ENCODE assay signal across 23 cellular contexts in the genomic region with DNA sequence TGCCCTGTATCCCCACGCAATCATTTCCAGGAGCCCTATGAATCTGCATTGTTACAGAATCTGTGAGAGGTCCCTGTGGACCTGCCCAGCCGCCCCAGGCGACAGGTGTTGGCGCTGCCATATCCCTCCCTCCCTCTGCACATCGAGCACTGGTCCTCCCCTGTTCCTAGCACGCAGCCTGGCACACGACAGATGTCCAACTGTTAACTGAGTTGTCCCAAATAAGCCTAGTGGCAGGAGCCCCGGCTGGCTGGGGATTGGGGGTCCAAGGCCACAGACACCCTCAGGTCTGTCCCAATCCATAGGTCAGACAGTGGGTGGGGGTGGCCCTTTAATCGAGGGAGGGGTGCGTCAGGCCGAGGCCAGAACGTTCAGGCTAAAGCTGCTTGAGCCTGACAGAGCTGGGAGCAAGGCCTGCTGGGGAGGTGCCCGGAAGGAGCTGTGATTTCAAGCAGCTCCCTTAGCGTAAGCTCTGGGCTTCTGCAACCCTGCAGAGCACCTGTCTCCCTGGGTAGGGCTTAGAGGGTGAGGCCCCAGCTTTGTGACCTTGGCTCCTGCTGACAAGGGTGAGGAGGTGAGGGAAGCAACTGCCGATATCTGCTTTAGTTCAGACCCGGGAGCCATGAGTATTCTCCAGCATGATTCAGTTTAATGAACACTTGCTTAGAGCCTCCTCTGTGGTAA. TPM values are rescaled to one million over a fixed set of nuclear protein-coding genes. Genes with fewer than 3 reads are reported as not detected.
DNase-seq lines count a peak whose midpoint lies in the region; ATAC-seq and TF ChIP-seq lines count a peak whose summit lies in the region.
"Had no signal": no experiment of that assay in that cellular context is flagged by ENCODE, and none has a peak within 500 bp of the region (broad histone marks: within the 10 kb centered on the region; RNA-seq: fewer than 3 reads in every experiment).

No MANE protein-coding gene starts in this region.

- WGBS in stomach, 5 donors: 80 to 88% (median 82%) methylated on average over 14 to 16 of the region's 16 CpGs

- no peaks in the 10 kb centered on the region for H3K4me1 ChIP-seq in stomach

- H3K36me3 ChIP-seq in stomach: no peaks in the 10 kb centered on the region

- TF ChIP-seq CTCF in coronary artery (IDR thresholded peaks at IDR 0.05): no peak
- TF ChIP-seq CTCF in GM13977 (IDR thresholded peaks at IDR 0.05; ENCODE audit: extremely low read depth, insufficient read depth, missing control alignments): no peak
- TF ChIP-seq CTCF in stomach (IDR thresholded peaks at IDR 0.05): no peak

- TF ChIP-seq POLR2A in stomach (IDR thresholded peaks at IDR 0.05): no peak

- no peaks in the 10 kb centered on the region for H3K9me3 ChIP-seq in stomach
- H3K9me3 ChIP-seq: SK-N-SH had no signal

- H3K27me3 ChIP-seq in stomach: no peaks in the 10 kb centered on the region

- H3K27ac ChIP-seq in coronary artery: no peak overlapping the region
- H3K27ac ChIP-seq in stomach: no peak overlapping the region
- H3K27ac ChIP-seq: RWPE1 had no signal

- no peak for ATAC-seq in Right ventricle myocardium superior (ENCODE audit: poor library complexity)

- no peak overlapping the region for H3K4me3 ChIP-seq in coronary artery
- no peak overlapping the region for H3K4me3 ChIP-seq in stomach

- in situ Hi-C loops in GM13977 (cut with MboI; ENCODE audit: low pct_unique_long_range_greater_than_20kb, low sequenced_read_pairs, unreplicated experiment): no loop called here

- DNase-seq in cardiac septum (ENCODE audit: low spot score) (peak; percentile 51), Right ventricle myocardium superior (no peak), coronary artery (ENCODE audit: low spot score) (peak; percentile 70), NCI-H524 (lab: John Stamatoyannopoulos, UW) (no peak), GM13977 (ENCODE audit: low spot score) (no peak), stomach (no peak)
- peak; percentile 10 for DNase-seq in stimulated activated CD8-positive, alpha-beta memory T cell treated with anti-CD3 and anti-CD28 coated beads, Interleukin-4, amount 100 ng/mL, for 48 hours
- DNase-seq: CD4-positive, CD25-positive, alpha-beta regulatory T cell; COR-L47; DMS79 treated with DMSO at 0.1 percent for 48 hours; H7; KBM-7; MM.1S; NCI-H1048; NCI-H146; NCI-H2029 treated with DMSO at 0.1 percent for 48 hours; NCI-H446; NCI-H526 treated with DMSO at 0.1 percent for 48 hours; NK-92 treated with Interleukin-12 subunit alpha and Interleukin-12 subunit beta, amount 100 ng/mL, for 24 hours; SIG-M5; SK-N-SH had no signal

- TF ChIP-seq EP300 in stomach (IDR thresholded peaks at IDR 0.05): no peak

- intact Hi-C loops in cardiac septum (cut with DNase I): no loop called here
- intact Hi-C loops in Right ventricle myocardium superior (cut with DNase I): no loop called here
- intact Hi-C loops in stomach (cut with DNase I; ENCODE audit: low total_unique reads): no loop called here

RNA-seq across cellular contexts. Expression of a gene that starts 40.1 kb away (rescaled TPM):
- total RNA-seq in cardiac septum (1.1 TPM), Right ventricle myocardium superior (0.67 TPM), stomach (1 to 10 TPM in 2 of 5 donors, under 1 TPM in 2, not detected in 1; 0.58 to 4.9 (median 1.2) TPM)
- polyA plus RNA-seq in stomach: under 1 TPM; 0.25 to 0.65 (median 0.31) TPM
- total RNA-seq: A673 had no signal
- polyA plus RNA-seq: CD4-positive, CD25-positive, alpha-beta regulatory T cell had no signal

Comparison
In these comparisons a context has a peak if more than half of its experiments do, and no peak if none do; other contexts are left out.
1. DNase-seq: peak in cardiac septum (single experiment), coronary artery (single experiment) and stimulated activated CD8-positive, alpha-beta memory T cell treated with anti-CD3 and anti-CD28 coated beads, Interleukin-4, amount 100 ng/mL, for 48 hours (single experiment); none in Right ventricle myocardium superior (single experiment), NCI-H524 (0 of 2), GM13977 (single experiment) and stomach (single experiment).